In genomic region chr3:74978684-74979083, GRCh38 we compare ENCODE assay signal across 7 cellular contexts.
"Had no signal": no experiment of that assay in that cellular context is flagged by ENCODE, and none has a peak within 500 bp of the region (broad histone marks: within the 10 kb centered on the region; RNA-seq: fewer than 3 reads in every experiment).

No MANE protein-coding gene starts in this region.

- ATAC-seq: HCT116 had no signal

- H3K9me3 ChIP-seq: HAP-1 had no signal

- DNase-seq: GOT3, H7, HFFc6, KG1 had no signal

- H3K4me3 ChIP-seq: HAP-1 had no signal

- H3K36me3 ChIP-seq: HAP-1 had no signal

- FAIRE-seq: HTR-8/SVneo had no signal
